ENCODE assay signal across 1 cellular context in the genomic region with DNA sequence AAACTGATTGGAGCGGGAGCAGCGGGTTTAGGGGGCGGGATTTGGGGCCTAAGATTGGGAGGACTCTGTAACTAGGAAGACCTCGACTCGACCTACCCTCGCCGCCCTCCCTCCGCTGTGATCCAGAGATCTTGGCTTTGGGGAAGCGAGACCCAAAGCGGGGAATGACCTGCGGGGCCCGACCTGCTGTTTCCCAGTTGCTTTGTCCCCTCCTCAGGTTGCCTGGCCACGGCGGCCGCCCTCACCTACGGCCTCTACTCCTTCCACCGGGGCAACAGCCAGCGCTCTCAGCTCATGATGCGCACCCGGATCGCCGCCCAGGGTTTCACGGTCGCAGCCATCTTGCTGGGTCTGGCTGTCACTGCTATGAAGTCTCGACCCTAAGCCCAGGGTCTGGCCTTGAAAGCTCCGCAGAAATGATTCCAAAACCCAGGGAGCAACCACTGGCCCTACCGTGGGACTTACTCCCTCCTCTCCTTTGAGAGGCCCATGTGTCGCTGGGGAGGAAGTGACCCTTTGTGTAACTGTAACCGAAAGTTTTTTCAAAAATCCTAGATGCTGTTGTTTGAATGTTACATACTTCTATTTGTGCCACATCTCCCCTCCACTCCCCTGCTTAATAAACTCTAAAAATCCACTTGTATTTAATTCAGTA.
TF ChIP-seq lines count a peak whose summit lies in the region.

No MANE protein-coding gene starts in this region.

TF ChIP-seq in HEK293, 187 proteins besides CTCF, POLR2A, EP300 and RAD21 (continued from another document):
- TF ChIP-seq, protein P1, sequence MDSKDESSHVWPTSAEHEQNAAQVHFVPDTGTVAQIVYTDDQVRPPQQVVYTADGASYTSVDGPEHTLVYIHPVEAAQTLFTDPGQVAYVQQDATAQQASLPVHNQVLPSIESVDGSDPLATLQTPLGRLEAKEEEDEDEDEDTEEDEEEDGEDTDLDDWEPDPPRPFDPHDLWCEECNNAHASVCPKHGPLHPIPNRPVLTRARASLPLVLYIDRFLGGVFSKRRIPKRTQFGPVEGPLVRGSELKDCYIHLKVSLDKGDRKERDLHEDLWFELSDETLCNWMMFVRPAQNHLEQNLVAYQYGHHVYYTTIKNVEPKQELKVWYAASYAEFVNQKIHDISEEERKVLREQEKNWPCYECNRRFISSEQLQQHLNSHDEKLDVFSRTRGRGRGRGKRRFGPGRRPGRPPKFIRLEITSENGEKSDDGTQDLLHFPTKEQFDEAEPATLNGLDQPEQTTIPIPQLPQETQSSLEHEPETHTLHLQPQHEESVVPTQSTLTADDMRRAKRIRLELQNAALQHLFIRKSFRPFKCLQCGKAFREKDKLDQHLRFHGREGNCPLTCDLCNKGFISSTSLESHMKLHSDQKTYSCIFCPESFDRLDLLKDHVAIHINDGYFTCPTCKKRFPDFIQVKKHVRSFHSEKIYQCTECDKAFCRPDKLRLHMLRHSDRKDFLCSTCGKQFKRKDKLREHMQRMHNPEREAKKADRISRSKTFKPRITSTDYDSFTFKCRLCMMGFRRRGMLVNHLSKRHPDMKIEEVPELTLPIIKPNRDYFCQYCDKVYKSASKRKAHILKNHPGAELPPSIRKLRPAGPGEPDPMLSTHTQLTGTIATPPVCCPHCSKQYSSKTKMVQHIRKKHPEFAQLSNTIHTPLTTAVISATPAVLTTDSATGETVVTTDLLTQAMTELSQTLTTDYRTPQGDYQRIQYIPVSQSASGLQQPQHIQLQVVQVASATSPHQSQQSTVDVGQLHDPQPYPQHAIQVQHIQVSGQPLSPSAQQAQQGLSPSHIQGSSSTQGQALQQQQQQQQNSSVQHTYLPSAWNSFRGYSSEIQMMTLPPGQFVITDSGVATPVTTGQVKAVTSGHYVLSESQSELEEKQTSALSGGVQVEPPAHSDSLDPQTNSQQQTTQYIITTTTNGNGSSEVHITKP (tag by site-specific recombination; IDR thresholded peaks at IDR 0.05): no peak
- no peak for TF ChIP-seq ZNF530 (tag by site-specific recombination; IDR thresholded peaks at IDR 0.05; ENCODE audit: low read depth)
- TF ChIP-seq ZNF16 (tag by site-specific recombination; IDR thresholded peaks at IDR 0.05; ENCODE audit: low read depth): no peak
TF ChIP-seq in HEK293: peak in this region for 14.
